In genomic region chr3:19342428-19342827, GRCh38 we compare ENCODE assay signal across 18 cellular contexts.
"Had no signal": no experiment of that assay in that cellular context is flagged by ENCODE, and none has a peak within 500 bp of the region (broad histone marks: within the 10 kb centered on the region; RNA-seq: fewer than 3 reads in every experiment).

No MANE protein-coding gene starts in this region.

- H3K27me3 ChIP-seq: hepatocyte, tibial artery had no signal

- H3K4me1 Mint-ChIP-seq: activated CD4-positive, alpha-beta T cell treated with anti-CD3 and anti-CD28 coated beads for 36 hours; activated CD8-positive, alpha-beta memory T cell treated with anti-CD3 and anti-CD28 coated beads, Interleukin-2, amount 10 ng/mL, durations not matched to agents 7 days and 5 days; activated naive CD8-positive, alpha-beta T cell treated with anti-CD3 and anti-CD28 coated beads for 36 hours had no signal

- ATAC-seq: activated CD4-positive, alpha-beta T cell treated with anti-CD3 and anti-CD28 coated beads for 36 hours; activated CD8-positive, alpha-beta memory T cell treated with anti-CD3 and anti-CD28 coated beads, Interleukin-2, amount 10 ng/mL, durations not matched to agents 7 days and 5 days; left colon had no signal

- H3K4me3 ChIP-seq: hepatocyte, lung, tibial artery had no signal

- H3K4me3 Mint-ChIP-seq: activated CD4-positive, alpha-beta T cell treated with anti-CD3 and anti-CD28 coated beads for 36 hours; activated CD8-positive, alpha-beta memory T cell treated with anti-CD3 and anti-CD28 coated beads, Interleukin-2, amount 10 ng/mL, durations not matched to agents 7 days and 5 days; activated naive CD8-positive, alpha-beta T cell treated with anti-CD3 and anti-CD28 coated beads for 36 hours; brain; nephron progenitor cell had no signal

- H3K9me3 ChIP-seq: tibial artery had no signal

- DNase-seq: activated CD4-positive, alpha-beta T cell treated with anti-CD3 and anti-CD28 coated beads for 36 hours; activated CD4-positive, alpha-beta T cell treated with anti-CD3 and anti-CD28 coated beads, Interleukin-2, amount 50 U/mL, for 48 hours; activated CD8-positive, alpha-beta memory T cell treated with anti-CD3 and anti-CD28 coated beads, Interleukin-2, amount 10 ng/mL, durations not matched to agents 7 days and 5 days; activated naive CD8-positive, alpha-beta T cell treated with anti-CD3 and anti-CD28 coated beads for 36 hours; amniotic stem cell; caudate nucleus; left colon; midbrain; nephron progenitor cell; stimulated activated naive CD4-positive, alpha-beta T cell treated with Interleukin-2 at 50 U/mL for 16 hours; substantia nigra; T-helper 2 cell; tibial artery; WERI-Rb-1 had no signal

- H3K36me3 ChIP-seq: tibial artery, WERI-Rb-1 had no signal

- H3K9me3 Mint-ChIP-seq: activated naive CD8-positive, alpha-beta T cell treated with anti-CD3 and anti-CD28 coated beads for 36 hours; nephron progenitor cell had no signal

- H3K36me3 Mint-ChIP-seq: activated CD8-positive, alpha-beta memory T cell treated with anti-CD3 and anti-CD28 coated beads, Interleukin-2, amount 10 ng/mL, durations not matched to agents 7 days and 5 days; activated naive CD8-positive, alpha-beta T cell treated with anti-CD3 and anti-CD28 coated beads for 36 hours had no signal

- H3K27me3 Mint-ChIP-seq: activated CD4-positive, alpha-beta T cell treated with anti-CD3 and anti-CD28 coated beads for 36 hours; activated CD8-positive, alpha-beta memory T cell treated with anti-CD3 and anti-CD28 coated beads, Interleukin-2, amount 10 ng/mL, durations not matched to agents 7 days and 5 days; activated naive CD8-positive, alpha-beta T cell treated with anti-CD3 and anti-CD28 coated beads for 36 hours; brain; progenitor cell of endocrine pancreas had no signal

- H3K4me2 ChIP-seq: hepatocyte had no signal

- H2AFZ ChIP-seq: hepatocyte had no signal

- H3K79me2 ChIP-seq: hepatocyte had no signal

- H3K27ac Mint-ChIP-seq: activated CD4-positive, alpha-beta T cell treated with anti-CD3 and anti-CD28 coated beads for 36 hours; activated CD8-positive, alpha-beta memory T cell treated with anti-CD3 and anti-CD28 coated beads, Interleukin-2, amount 10 ng/mL, durations not matched to agents 7 days and 5 days; activated naive CD8-positive, alpha-beta T cell treated with anti-CD3 and anti-CD28 coated beads for 36 hours; nephron progenitor cell; progenitor cell of endocrine pancreas had no signal

- H3K27ac ChIP-seq: hepatocyte, tibial artery, WERI-Rb-1 had no signal
